Comparison of ENCODE assay signal across 29 cellular contexts in the genomic region with DNA sequence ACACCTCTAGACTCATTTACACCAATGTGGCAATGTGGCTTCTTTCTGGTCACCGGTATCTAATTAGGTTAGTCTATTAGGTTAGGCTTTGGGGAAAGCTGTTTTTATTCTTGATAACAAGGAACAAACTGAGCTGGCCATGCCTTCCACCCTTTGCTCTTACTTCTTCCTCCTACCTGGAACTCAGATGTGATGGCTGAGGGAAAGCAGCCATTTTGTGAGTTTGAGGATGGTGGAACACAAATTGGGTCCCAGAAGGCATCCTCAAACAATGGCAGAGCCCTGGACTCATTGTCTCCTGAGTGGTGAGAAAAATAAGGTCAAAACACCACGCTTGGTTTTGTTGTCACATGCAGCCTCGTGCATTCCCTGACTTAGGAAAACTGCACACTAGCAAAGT. TPM values are rescaled to one million over a fixed set of nuclear protein-coding genes. Genes with fewer than 3 reads are reported as not detected.
"Had no signal": no experiment of that assay in that cellular context is flagged by ENCODE, and none has a peak within 500 bp of the region (broad histone marks: within the 10 kb centered on the region; RNA-seq: fewer than 3 reads in every experiment).

No MANE protein-coding gene starts in this region.

- H3K4me3 Mint-ChIP-seq: natural killer cell; nephron; neural progenitor cell; stimulated activated effector memory CD8-positive, alpha-beta T cell treated with anti-CD3 and anti-CD28 coated beads, Interleukin-12 subunit alpha, Interleukin-12 subunit beta, amount 100 ng/mL, for 72 hours; stimulated activated naive B cell treated with anti-CD40 and anti-IgM and Interleukin-4, amounts not matched to agents 10 μg/mL and 1 μg/mL and 100 μg/mL, for 72 hours; stimulated activated naive CD8-positive, alpha-beta T cell treated with anti-CD3 and anti-CD28 coated beads, Interleukin-15, Interleukin-2, amounts not matched to agents 100 ng/mL and 50 ng/mL, for 24 hours had no signal

- H3K9me3 ChIP-seq: ovary, psoas muscle, right lobe of liver, sigmoid colon, thoracic aorta, thyroid gland, upper lobe of right lung, uterus had no signal

- H3K79me2 ChIP-seq: parathyroid adenoma had no signal

- H3K27me3 ChIP-seq: ovary, right lobe of liver, thyroid gland had no signal

- H3K4me3 ChIP-seq: neural progenitor cell, ovary, psoas muscle, right lobe of liver, sigmoid colon, stomach, thoracic aorta, thyroid gland, tibial nerve, upper lobe of right lung, uterus had no signal

- H3K9me3 Mint-ChIP-seq: natural killer cell; neural progenitor cell; stimulated activated effector memory CD8-positive, alpha-beta T cell treated with anti-CD3 and anti-CD28 coated beads, Interleukin-12 subunit alpha, Interleukin-12 subunit beta, amount 100 ng/mL, for 72 hours; stimulated activated naive CD8-positive, alpha-beta T cell treated with anti-CD3 and anti-CD28 coated beads, Interleukin-15, Interleukin-2, amounts not matched to agents 100 ng/mL and 50 ng/mL, for 24 hours had no signal

- H3K4me1 Mint-ChIP-seq: natural killer cell; nephron; stimulated activated effector memory CD8-positive, alpha-beta T cell treated with anti-CD3 and anti-CD28 coated beads, Interleukin-12 subunit alpha, Interleukin-12 subunit beta, amount 100 ng/mL, for 72 hours; stimulated activated naive B cell treated with anti-CD40 and anti-IgM and Interleukin-4, amounts not matched to agents 10 μg/mL and 1 μg/mL and 100 μg/mL, for 72 hours had no signal

- H3K27ac Mint-ChIP-seq: natural killer cell; nephron; neural progenitor cell; progenitor cell of endocrine pancreas; stimulated activated effector memory CD8-positive, alpha-beta T cell treated with anti-CD3 and anti-CD28 coated beads, Interleukin-12 subunit alpha, Interleukin-12 subunit beta, amount 100 ng/mL, for 72 hours; stimulated activated naive B cell treated with anti-CD40 and anti-IgM and Interleukin-4, amounts not matched to agents 10 μg/mL and 1 μg/mL and 100 μg/mL, for 72 hours; stimulated activated naive CD8-positive, alpha-beta T cell treated with anti-CD3 and anti-CD28 coated beads, Interleukin-15, Interleukin-2, amounts not matched to agents 100 ng/mL and 50 ng/mL, for 24 hours had no signal

- H3K36me3 ChIP-seq: neural progenitor cell, ovary, right lobe of liver, sigmoid colon, stomach, thoracic aorta, thyroid gland, tibial nerve, upper lobe of right lung, uterus had no signal

- H2AFZ ChIP-seq: neural progenitor cell, parathyroid adenoma had no signal

- FAIRE-seq: small intestine had no signal

- H3K9ac ChIP-seq: neural progenitor cell, parathyroid adenoma had no signal

- ATAC-seq: natural killer cell; psoas muscle; right cardiac atrium; right lobe of liver; stimulated activated effector memory CD8-positive, alpha-beta T cell treated with anti-CD3 and anti-CD28 coated beads, Interleukin-12 subunit alpha, Interleukin-12 subunit beta, amount 100 ng/mL, for 72 hours; stimulated activated naive B cell treated with anti-CD40 and anti-IgM and Interleukin-4, amounts not matched to agents 10 μg/mL and 1 μg/mL and 100 μg/mL, for 72 hours; upper lobe of right lung had no signal

- H3K27ac ChIP-seq: neural progenitor cell, ovary, parathyroid adenoma, psoas muscle, right lobe of liver, sigmoid colon, stomach, thoracic aorta, thyroid gland, tibial nerve, upper lobe of right lung, uterus had no signal

- H3K4me2 ChIP-seq: neural progenitor cell had no signal

- DNase-seq: natural killer cell; occipital lobe; ovary; posterior cingulate gyrus; psoas muscle; right cardiac atrium; right lobe of liver; sigmoid colon; small intestine; stimulated activated CD4-positive, alpha-beta T cell treated with anti-CD3 and anti-CD28 coated beads, Interleukin-15, amount 100 ng/mL, for 24 hours; stimulated activated CD4-positive, alpha-beta T cell treated with anti-CD3 and anti-CD28 coated beads, Interleukin-2, amount 100 ng/mL, for 24 hours; stimulated activated CD4-positive, alpha-beta T cell treated with anti-CD3 and anti-CD28 coated beads, Interleukin-2, amount 100 ng/mL, for 48 hours; stimulated activated CD4-positive, alpha-beta T cell treated with anti-CD3 and anti-CD28 coated beads, Interleukin-4, amount 100 ng/mL, for 24 hours; stimulated activated naive B cell treated with anti-CD40 and anti-IgM and Interleukin-4, amounts not matched to agents 10 μg/mL and 1 μg/mL and 100 μg/mL, for 72 hours; stimulated activated naive CD4-positive, alpha-beta T cell treated with Interleukin-2 at 50 U/mL for 16 hours; stomach; thyroid gland; trophoblast cell; upper lobe of right lung; uterus had no signal

- H3K36me3 Mint-ChIP-seq: natural killer cell; stimulated activated effector memory CD8-positive, alpha-beta T cell treated with anti-CD3 and anti-CD28 coated beads, Interleukin-12 subunit alpha, Interleukin-12 subunit beta, amount 100 ng/mL, for 72 hours; stimulated activated naive B cell treated with anti-CD40 and anti-IgM and Interleukin-4, amounts not matched to agents 10 μg/mL and 1 μg/mL and 100 μg/mL, for 72 hours had no signal

- H3K4me1 ChIP-seq: parathyroid adenoma, psoas muscle, right lobe of liver, sigmoid colon, thyroid gland, tibial nerve, upper lobe of right lung, uterus had no signal

RNA-seq across cellular contexts. Expression of gene CDH4, which starts 7.7 kb away (rescaled TPM):
- total RNA-seq: subcutaneous adipose tissue, thoracic aorta had no signal
